11 cellular contexts compared by ENCODE assay signal in the genomic region with DNA sequence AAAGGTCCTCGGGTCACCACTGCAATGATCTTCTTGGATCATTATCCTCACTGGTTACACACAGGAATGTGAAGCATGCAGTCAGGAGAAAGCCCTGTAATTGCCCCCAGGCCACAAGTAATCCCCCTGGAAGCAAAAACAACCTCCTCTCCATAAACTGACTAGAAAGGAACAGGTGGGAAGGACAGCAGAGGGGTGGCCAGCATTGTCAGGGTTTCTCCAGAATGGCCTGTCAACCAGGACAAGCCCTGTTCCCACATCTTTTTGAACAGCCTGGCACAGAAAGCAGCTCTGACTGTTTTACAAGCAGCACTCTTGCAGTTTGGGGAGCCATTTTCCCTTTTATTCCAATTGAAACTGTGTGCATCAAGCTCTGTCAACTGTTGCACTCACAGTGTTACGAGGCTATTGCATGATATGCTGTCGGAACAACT. TPM values are rescaled to one million over a fixed set of nuclear protein-coding genes. Genes with fewer than 3 reads are reported as not detected.
A peak's percentile ranks its signal among the peaks of the same experiment; 100 is the strongest.
DNase-seq lines count a peak whose midpoint lies in the region; ATAC-seq and TF ChIP-seq lines count a peak whose summit lies in the region.
"Had no signal": no experiment of that assay in that cellular context is flagged by ENCODE, and none has a peak within 500 bp of the region (broad histone marks: within the 10 kb centered on the region; RNA-seq: fewer than 3 reads in every experiment).

No MANE protein-coding gene starts in this region.

- CTCF ChIA-PET in Panc1 (lab: Charles Lee) = no interaction called here

- H3K9me3 Mint-ChIP-seq in activated CD4-positive, alpha-beta T cell treated with anti-CD3 and anti-CD28 coated beads, Interleukin-2, amount 10 ng/mL, durations not matched to agents 24 days and 14 days = peaks cover 3% of the 10 kb centered on the region
- H3K9me3 Mint-ChIP-seq: activated CD4-positive, alpha-beta memory T cell treated with anti-CD3 and anti-CD28 coated beads for 36 hours; activated naive CD4-positive, alpha-beta T cell treated with anti-CD3 and anti-CD28 coated beads, Interleukin-2, amount 50 U/mL, for 24 hours had no signal

- intact Hi-C loops in Panc1 (cut with micrococcal nuclease; ENCODE audit: unreplicated experiment) = no loop called here
- intact Hi-C loops in activated CD4-positive, alpha-beta T cell treated with anti-CD3 and anti-CD28 coated beads, Interleukin-2, amount 10 ng/mL, durations not matched to agents 24 days and 14 days (cut with micrococcal nuclease) = no loop called here

- POLR2A ChIA-PET in Panc1 (lab: Charles Lee) = no interaction called here

- TF ChIP-seq CTCF in Panc1 (IDR thresholded peaks at IDR 0.05) (no peak), fibroblast of villous mesenchyme (IDR thresholded peaks at IDR 0.05; ENCODE audit: insufficient read depth, low read depth, low read length) (no peak)

- peaks cover 16% of the 10 kb centered on the region for H3K27me3 Mint-ChIP-seq in activated CD4-positive, alpha-beta T cell treated with anti-CD3 and anti-CD28 coated beads, Interleukin-2, amount 10 ng/mL, durations not matched to agents 24 days and 14 days

- peaks cover 2% of the 10 kb centered on the region for H3K4me1 ChIP-seq in Panc1 (ENCODE audit: control insufficient read depth, insufficient read depth, low read length)
- H3K4me1 ChIP-seq in trophoblast cell (ENCODE audit: control insufficient read depth in 1 of 2, insufficient read depth in 2 of 2, low read length in 2 of 2) = peaks cover 23 to 35% of the 10 kb centered on the region in 2 experiments

- no TSS peak for BruUV-seq in Panc1 (replicated peaks; lab: Mats Ljungman, UMichigan)

- H3K4me2 ChIP-seq in trophoblast cell (ENCODE audit: low read length) = peak overlapping the region; percentile 21

- peak overlapping the region; percentile 66 for H2BK5ac ChIP-seq in trophoblast cell (ENCODE audit: low read depth, low read length, poor library complexity)

- no peak overlapping the region for H2AK5ac ChIP-seq in trophoblast cell (ENCODE audit: low read length)

- H3K4ac ChIP-seq in trophoblast cell (ENCODE audit: low read depth, low read length) = no peak overlapping the region

- ATAC-seq in Panc1 (0 out of 2 replicates have a peak, but pooled peaks have one; percentile 53), HG03108 (IDR thresholded peaks at IDR 0.05; ENCODE audit: unreplicated experiment) (no peak), GM19328 (IDR thresholded peaks at IDR 0.05; ENCODE audit: unreplicated experiment) (no peak), HG02938 (IDR thresholded peaks at IDR 0.05; ENCODE audit: unreplicated experiment) (no peak)

- no peak overlapping the region for H3K23ac ChIP-seq in trophoblast cell (ENCODE audit: low read length)

- no peak overlapping the region for H3K14ac ChIP-seq in trophoblast cell (ENCODE audit: low read length)

- no CpG with 5 or more reads among the region's 3 CpGs for WGBS in trophoblast cell (ENCODE audit: extremely low coverage, insufficient coverage, insufficient read length)

- H3K4me3 Mint-ChIP-seq in activated CD4-positive, alpha-beta T cell treated with anti-CD3 and anti-CD28 coated beads, Interleukin-2, amount 10 ng/mL, durations not matched to agents 24 days and 14 days = no peak overlapping the region
- H3K4me3 Mint-ChIP-seq: activated CD4-positive, alpha-beta memory T cell treated with anti-CD3 and anti-CD28 coated beads for 36 hours; activated naive CD4-positive, alpha-beta T cell treated with anti-CD3 and anti-CD28 coated beads, Interleukin-2, amount 50 U/mL, for 24 hours had no signal

- H3K79me2 ChIP-seq in trophoblast cell (ENCODE audit: control insufficient read depth, insufficient read depth, low read length, poor library complexity) = no peaks in the 10 kb centered on the region

- H3K36me3 ChIP-seq in Panc1 (ENCODE audit: control insufficient read depth, insufficient read depth, low read length) = no peaks in the 10 kb centered on the region
- H3K36me3 ChIP-seq in trophoblast cell (ENCODE audit: control insufficient read depth in 1 of 2, insufficient read depth in 2 of 2, low read length in 2 of 2) = no peaks in the 10 kb centered on the region

- H4K12ac ChIP-seq in trophoblast cell (ENCODE audit: low read depth, low read length) = no peak overlapping the region

- H3K27ac ChIP-seq in Panc1 (ENCODE audit: low read length) = no peak overlapping the region
- peak overlapping the region; percentile 60 for H3K27ac ChIP-seq in trophoblast cell (ENCODE audit: low read depth, low read length)

- H2AFZ ChIP-seq in trophoblast cell (ENCODE audit: insufficient read depth, low read length, poor library complexity) = no peak overlapping the region

- no peak overlapping the region for H3K18ac ChIP-seq in trophoblast cell (ENCODE audit: low read length)

- no peak overlapping the region for H2BK12ac ChIP-seq in trophoblast cell (ENCODE audit: low read length)

- no peak overlapping the region for H2BK120ac ChIP-seq in trophoblast cell (ENCODE audit: insufficient read depth, low read length, poor library complexity)

- H3K36me3 Mint-ChIP-seq in activated CD4-positive, alpha-beta T cell treated with anti-CD3 and anti-CD28 coated beads, Interleukin-2, amount 10 ng/mL, durations not matched to agents 24 days and 14 days (ENCODE audit: low read depth) = no peaks in the 10 kb centered on the region
- H3K36me3 Mint-ChIP-seq: activated CD4-positive, alpha-beta memory T cell treated with anti-CD3 and anti-CD28 coated beads for 36 hours; activated naive CD4-positive, alpha-beta T cell treated with anti-CD3 and anti-CD28 coated beads, Interleukin-2, amount 50 U/mL, for 24 hours had no signal

- H3K27me3 ChIP-seq in Panc1 (ENCODE audit: control insufficient read depth, insufficient read depth, low read length) (peaks cover 3% of the 10 kb centered on the region; the same call in 1 of the 2 replicates), trophoblast cell (ENCODE audit: insufficient read depth, low read length) (no peaks in the 10 kb centered on the region)

- in situ Hi-C loops in Panc1 (cut with HindIII; ENCODE audit: low pct_unique_long_range_greater_than_20kb, low sequenced_read_pairs) = no loop called here

- H3K9me3 ChIP-seq in Panc1 (ENCODE audit: control insufficient read depth, insufficient read depth, low read depth, low read length) = no peaks in the 10 kb centered on the region
- no peaks in the 10 kb centered on the region for H3K9me3 ChIP-seq in trophoblast cell (ENCODE audit: insufficient read depth, low read depth, low read length)

- H3K4me1 Mint-ChIP-seq in activated CD4-positive, alpha-beta T cell treated with anti-CD3 and anti-CD28 coated beads, Interleukin-2, amount 10 ng/mL, durations not matched to agents 24 days and 14 days = no peaks in the 10 kb centered on the region

- no peak overlapping the region for H3K9ac ChIP-seq in trophoblast cell (ENCODE audit: low read length)

- DNase-seq in Ammon's horn (ENCODE audit: low spot score) (peak; percentile 66), Panc1 (ENCODE audit: low read depth, low spot score) (no peak), fibroblast of villous mesenchyme (ENCODE audit: low read depth) (peak; percentile 33), trophoblast cell (peak in 1 of 2 donors; percentile 54)
- DNase-seq in activated CD4-positive, alpha-beta T cell treated with anti-CD3 and anti-CD28 coated beads, Interleukin-2, amount 10 ng/mL, durations not matched to agents 24 days and 14 days = no peak
- DNase-seq: activated CD4-positive, alpha-beta memory T cell treated with anti-CD3 and anti-CD28 coated beads for 36 hours; NCI-H526 treated with DMSO at 0.1 percent for 48 hours had no signal

- no peak overlapping the region for H3K27ac Mint-ChIP-seq in activated CD4-positive, alpha-beta T cell treated with anti-CD3 and anti-CD28 coated beads, Interleukin-2, amount 10 ng/mL, durations not matched to agents 24 days and 14 days
- H3K27ac Mint-ChIP-seq: activated CD4-positive, alpha-beta memory T cell treated with anti-CD3 and anti-CD28 coated beads for 36 hours; activated naive CD4-positive, alpha-beta T cell treated with anti-CD3 and anti-CD28 coated beads, Interleukin-2, amount 50 U/mL, for 24 hours had no signal

- H4K91ac ChIP-seq in trophoblast cell (ENCODE audit: low read depth, low read length) = no peak overlapping the region

- H3K79me1 ChIP-seq in trophoblast cell (ENCODE audit: low read length) = peaks cover 19% of the 10 kb centered on the region

- H3K4me3 ChIP-seq in Panc1 (ENCODE audit: low read depth in 2 of 2, low read length in 2 of 2) (no peak overlapping the region), fibroblast of villous mesenchyme (ENCODE audit: low read depth, low read length) (no peak overlapping the region), trophoblast cell (ENCODE audit: low read depth, low read length) (no peak overlapping the region)

- H4K8ac ChIP-seq in trophoblast cell (ENCODE audit: low read depth, low read length) = peak overlapping the region; percentile 53

RNA-seq across cellular contexts. Expression of a gene that starts 36.1 kb away (rescaled TPM):
- 0.92 TPM for total RNA-seq in Panc1 (2021; ENCODE audit: unreplicated experiment)
- 1.2 TPM for polyA plus RNA-seq in Panc1 (2012; ENCODE audit: insufficient read length)
- total RNA-seq in fibroblast of villous mesenchyme = 1.6 and 1.7 TPM in 2 replicates
- polyA plus RNA-seq in trophoblast cell (2013) = 12.1 and 15.6 TPM in 2 replicates
- 0.02 TPM in 1 of 2 replicates, not detected in the other for total RNA-seq in activated CD4-positive, alpha-beta T cell treated with anti-CD3 and anti-CD28 coated beads, Interleukin-2, amount 10 ng/mL, durations not matched to agents 24 days and 14 days

Comparison
In these comparisons a context has a peak if more than half of its experiments do, and no peak if none do; other contexts are left out.
1. DNase-seq: peak in Ammon's horn (single experiment) and fibroblast of villous mesenchyme (single experiment); none in Panc1 (single experiment) and activated CD4-positive, alpha-beta T cell treated with anti-CD3 and anti-CD28 coated beads, Interleukin-2, amount 10 ng/mL, durations not matched to agents 24 days and 14 days (single experiment).